Comparison of ENCODE assay signal across 20 cellular contexts in the genomic region with DNA sequence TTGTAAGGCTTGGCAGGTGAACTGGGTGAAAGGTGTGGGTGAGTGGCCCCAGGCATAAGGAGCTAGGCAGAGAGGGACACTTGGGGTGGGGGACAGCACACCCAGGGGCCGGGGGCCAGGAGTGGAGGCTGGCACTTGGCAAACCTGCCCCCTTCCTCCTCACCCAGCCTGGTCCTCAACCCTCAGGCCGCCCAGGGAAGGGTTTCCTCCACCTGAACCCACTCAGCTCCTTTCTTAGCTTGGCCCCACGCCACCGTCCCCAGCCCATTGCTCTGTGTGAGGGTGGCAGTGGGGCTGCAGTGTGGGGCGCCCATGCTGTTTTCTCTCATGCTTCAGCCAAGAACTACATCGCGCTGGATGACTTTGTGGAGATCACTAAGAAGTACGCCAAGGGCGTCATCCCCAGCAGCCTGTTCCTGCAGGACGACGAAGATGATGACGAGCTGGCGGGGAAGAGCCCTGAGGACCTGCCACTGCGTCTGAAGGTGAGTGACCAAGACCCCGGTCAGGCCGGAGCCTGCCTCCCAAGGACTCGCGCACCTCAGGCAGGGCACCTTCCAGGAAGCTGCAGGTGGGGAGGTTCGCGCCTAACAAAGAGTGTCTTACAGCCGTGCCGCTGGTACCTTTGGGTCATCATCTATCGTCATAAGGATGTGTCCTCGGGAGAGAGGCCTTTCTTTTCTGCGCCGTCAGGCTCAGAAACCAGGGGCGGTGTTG.
"Had no signal": no experiment of that assay in that cellular context is flagged by ENCODE, and none has a peak within 500 bp of the region (broad histone marks: within the 10 kb centered on the region; RNA-seq: fewer than 3 reads in every experiment).

No MANE protein-coding gene starts in this region.

- H3K27me3 Mint-ChIP-seq: IgD-negative memory B cell had no signal

- H3K9me3 Mint-ChIP-seq: IgD-negative memory B cell had no signal

- DNase-seq: Kasumi-1, MM.1S, NCI-H1092 treated with DMSO at 0.1 percent for 48 hours, NCI-H1436, NCI-H187, NCI-H2029, NCI-H2081 treated with DMSO at 0.1 percent for 48 hours, NCI-H2171, NCI-H226, NCI-H446, NCI-H510A, NCI-H524 treated with DMSO at 0.1 percent for 48 hours, NCI-H69, NCI-H774, Right ventricle myocardium superior, RPMI8226, SIG-M5 had no signal

- H3K36me3 Mint-ChIP-seq: IgD-negative memory B cell had no signal

- H3K4me1 Mint-ChIP-seq: IgD-negative memory B cell had no signal

- H3K27ac Mint-ChIP-seq: IgD-negative memory B cell had no signal

- ATAC-seq: K562 had no signal

- H3K9me3 ChIP-seq: SJSA1 had no signal
